In genomic region chr10:49292565-49293207, GRCh38 we compare ENCODE assay signal across 18 cellular contexts. TPM values are rescaled to one million over a fixed set of nuclear protein-coding genes. Genes with fewer than 3 reads are reported as not detected.
DNase-seq lines count a peak whose midpoint lies in the region; ATAC-seq and TF ChIP-seq lines count a peak whose summit lies in the region.
"Had no signal": no experiment of that assay in that cellular context is flagged by ENCODE, and none has a peak within 500 bp of the region (broad histone marks: within the 10 kb centered on the region; RNA-seq: fewer than 3 reads in every experiment).

No MANE protein-coding gene starts in this region.

- no peak for TF ChIP-seq CTCF in lower lobe of right lung (IDR thresholded peaks at IDR 0.05)
- TF ChIP-seq CTCF in sigmoid colon (IDR thresholded peaks at IDR 0.05) = no peak
- no peak for TF ChIP-seq CTCF in MCF 10A (IDR thresholded peaks at IDR 0.05; ENCODE audit: unreplicated experiment)

- intact Hi-C loops in lower lobe of right lung (cut with DNase I) (no loop called here), sigmoid colon (cut with DNase I) (no loop called here), MCF 10A (cut with micrococcal nuclease) (no loop called here)

- H3K9me3 Mint-ChIP-seq in MCF 10A (ENCODE audit: unreplicated experiment) = no peaks in the 10 kb centered on the region
- H3K9me3 Mint-ChIP-seq: CD4-positive, alpha-beta memory T cell had no signal

- WGBS in sigmoid colon, 2 donors = 67 to 68% methylated on average over 6 of the region's 6 CpGs

- H3K27me3 ChIP-seq in lower lobe of right lung (ENCODE audit: low read depth) (no peaks in the 10 kb centered on the region), sigmoid colon (no peaks in the 10 kb centered on the region)
- H3K27me3 ChIP-seq: BE2C had no signal

- no TSS peak for BruUV-seq in MCF 10A (replicated peaks; lab: Mats Ljungman, UMichigan)

- H3K36me3 ChIP-seq in lower lobe of right lung (no peaks in the 10 kb centered on the region), sigmoid colon (no peaks in the 10 kb centered on the region)
- H3K36me3 ChIP-seq: BE2C had no signal

- H3K9me3 ChIP-seq in lower lobe of right lung (no peaks in the 10 kb centered on the region), sigmoid colon (no peaks in the 10 kb centered on the region)
- H3K9me3 ChIP-seq: A549, BE2C had no signal

- no peak for TF ChIP-seq EP300 in sigmoid colon (IDR thresholded peaks at IDR 0.05)

- H3K4me3 Mint-ChIP-seq in MCF 10A (ENCODE audit: unreplicated experiment) = no peak overlapping the region
- H3K4me3 Mint-ChIP-seq: CD4-positive, alpha-beta memory T cell had no signal

- peak; percentile 24 to 71 for ATAC-seq in lower lobe of right lung
- ATAC-seq: A549, GM12878, HCT116, HepG2 had no signal

- no peak overlapping the region for H3K4me3 ChIP-seq in lower lobe of right lung
- no peak overlapping the region for H3K4me3 ChIP-seq in sigmoid colon
- H3K4me3 ChIP-seq: A549, GM12878, GM23248 had no signal

- no peaks in the 10 kb centered on the region for H3K36me3 Mint-ChIP-seq in MCF 10A (ENCODE audit: insufficient read depth, unreplicated experiment)
- H3K36me3 Mint-ChIP-seq: CD4-positive, alpha-beta memory T cell had no signal

- peaks cover 45% of the 10 kb centered on the region for H3K27me3 Mint-ChIP-seq in MCF 10A (ENCODE audit: insufficient read depth, unreplicated experiment)

- H3K4me1 ChIP-seq in lower lobe of right lung (peaks cover 4% of the 10 kb centered on the region), sigmoid colon (no peaks in the 10 kb centered on the region)
- H3K4me1 ChIP-seq: A549 had no signal

- no peak overlapping the region for H3K27ac ChIP-seq in lower lobe of right lung
- H3K27ac ChIP-seq in sigmoid colon = no peak overlapping the region
- H3K27ac ChIP-seq: A549, C4-2B, GM23248 had no signal

- peak; percentile 86 for DNase-seq in DMS53 (lab: John Stamatoyannopoulos, UW)
- peak; percentile 90 for DNase-seq in DMS53 treated with DMSO at 0.1 percent for 48 hours (lab: John Stamatoyannopoulos, UW; ENCODE audit: unreplicated experiment)
- DNase-seq in lower lobe of right lung = no peak
- peak; percentile 18 for DNase-seq in sigmoid colon
- no peak for DNase-seq in MCF 10A (ENCODE audit: unreplicated experiment)
- DNase-seq in D341Med (ENCODE audit: low spot score) = no peak
- no peak for DNase-seq in OCI-M2 (lab: John Stamatoyannopoulos, UW; ENCODE audit: unreplicated experiment)
- DNase-seq: BE2C; CD4-positive, alpha-beta memory T cell; DMS79; GM23248 had no signal

- no peak overlapping the region for H3K27ac Mint-ChIP-seq in MCF 10A (ENCODE audit: low read depth, unreplicated experiment)
- H3K27ac Mint-ChIP-seq: CD4-positive, alpha-beta memory T cell had no signal

- H3K4me1 Mint-ChIP-seq in MCF 10A (ENCODE audit: insufficient read depth, unreplicated experiment) = no peaks in the 10 kb centered on the region
- H3K4me1 Mint-ChIP-seq: CD4-positive, alpha-beta memory T cell had no signal

- CTCF ChIA-PET in MCF 10A (lab: Yijun Ruan, JAX) = interaction anchor here (0.7 kb wide), 1 partner anchor 91 kb away, joined by 3 read pairs; no protein-coding TSS in a partner anchor

- TF ChIP-seq POLR2A in sigmoid colon (IDR thresholded peaks at IDR 0.05) = no peak

- POLR2A ChIA-PET in MCF 10A (lab: Yijun Ruan, JAX) = no interaction called here

RNA-seq across cellular contexts. Expression of gene C10orf71, which starts 6.3 kb away (rescaled TPM):
- total RNA-seq in lower lobe of right lung (not detected), sigmoid colon (not detected), MCF 10A (2022) (not detected in 2 replicates)
- polyA plus RNA-seq in sigmoid colon = not detected
- total RNA-seq: CD4-positive, alpha-beta memory T cell; G401; GM12878; GM23248; HepG2 had no signal
- polyA plus RNA-seq: A549; AG04450; CD4-positive, alpha-beta memory T cell; GM12878; GM23248; HepG2 had no signal

Comparison
In these comparisons a context has a peak if more than half of its experiments do, and no peak if none do; other contexts are left out.
1. DNase-seq: peak in DMS53 (single experiment), DMS53 treated with DMSO at 0.1 percent for 48 hours (single experiment) and sigmoid colon (single experiment); none in lower lobe of right lung (single experiment), MCF 10A (single experiment), D341Med (single experiment) and OCI-M2 (single experiment).